In genomic region chr2:70655786-70656185, GRCh38 we compare ENCODE assay signal across 16 cellular contexts.
DNase-seq lines count a peak whose midpoint lies in the region; ATAC-seq and TF ChIP-seq lines count a peak whose summit lies in the region.
"Had no signal": no experiment of that assay in that cellular context is flagged by ENCODE, and none has a peak within 500 bp of the region (broad histone marks: within the 10 kb centered on the region; RNA-seq: fewer than 3 reads in every experiment).

No MANE protein-coding gene starts in this region.

- DNase-seq in activated CD4-positive, alpha-beta T cell treated with anti-CD3 and anti-CD28 coated beads for 36 hours = no peak
- DNase-seq in activated CD4-positive, alpha-beta T cell treated with anti-CD3 and anti-CD28 coated beads, Interleukin-2, amount 10 ng/mL, durations not matched to agents 7 days and 5 days = no peak
- DNase-seq in CD4-positive, alpha-beta T cell = no peak
- DNase-seq in esophagus muscularis mucosa (ENCODE audit: extremely low spot score) (peak; percentile 68), trophoblast cell (no peak), cerebellum (ENCODE audit: low spot score) (no peak), NCI-H146 (lab: John Stamatoyannopoulos, UW) (no peak)
- DNase-seq: 8988T, GDM1, NCI-H1092, NCI-H1930 had no signal

- H3K9me3 ChIP-seq in CD4-positive, alpha-beta T cell (ENCODE audit: control insufficient read depth, low read length) = no peaks in the 10 kb centered on the region
- H3K9me3 ChIP-seq in esophagus muscularis mucosa (peaks cover 0 to 9% (median 3%) of the 10 kb centered on the region in 4 donors), trophoblast cell (ENCODE audit: insufficient read depth, low read depth, low read length) (peaks cover 1% of the 10 kb centered on the region)
- H3K9me3 ChIP-seq: HAP-1 had no signal

- H3K4me2 ChIP-seq in trophoblast cell (ENCODE audit: low read length) = no peak overlapping the region
- H3K4me2 ChIP-seq: PC-9 had no signal

- H3K9ac ChIP-seq in trophoblast cell (ENCODE audit: low read length) = no peak overlapping the region
- H3K9ac ChIP-seq: BLaER1 treated with 17β-estradiol and CSF1 and Interleukin-3, amounts not matched to agents 10 nM and 100 nM had no signal

- no peak for TF ChIP-seq CTCF in CD4-positive, alpha-beta T cell (IDR thresholded peaks at IDR 0.05)
- TF ChIP-seq CTCF in esophagus muscularis mucosa (IDR thresholded peaks at IDR 0.05) = no peak

- H4K91ac ChIP-seq in trophoblast cell (ENCODE audit: low read depth, low read length) = no peak overlapping the region

- H4K8ac ChIP-seq in trophoblast cell (ENCODE audit: low read depth, low read length) = no peak overlapping the region

- H3K18ac ChIP-seq in trophoblast cell (ENCODE audit: low read length) = no peak overlapping the region

- no peak overlapping the region for H3K27ac ChIP-seq in CD4-positive, alpha-beta T cell (ENCODE audit: low read depth, low read length)
- H3K27ac ChIP-seq in esophagus muscularis mucosa (replicated peaks in 1 of 4) (no peak overlapping the region), trophoblast cell (ENCODE audit: low read depth, low read length) (no peak overlapping the region)
- H3K27ac ChIP-seq: BLaER1 treated with 17β-estradiol and CSF1 and Interleukin-3, amounts not matched to agents 10 nM and 100 nM; PC-9 had no signal

- no peaks in the 10 kb centered on the region for H3K79me1 ChIP-seq in trophoblast cell (ENCODE audit: low read length)

- H3K27ac Mint-ChIP-seq in activated CD4-positive, alpha-beta T cell treated with anti-CD3 and anti-CD28 coated beads for 36 hours = peak overlapping the region; percentile 48
- H3K27ac Mint-ChIP-seq in activated CD4-positive, alpha-beta T cell treated with anti-CD3 and anti-CD28 coated beads, Interleukin-2, amount 10 ng/mL, durations not matched to agents 7 days and 5 days = no peak overlapping the region
- H3K27ac Mint-ChIP-seq in CD4-positive, alpha-beta T cell = peak overlapping the region; percentile 82
- H3K27ac Mint-ChIP-seq in activated T-helper 17 cell treated with anti-CD3 and anti-CD28 coated beads, Interleukin-2, amount 50 U/mL, for 72 hours = no peak overlapping the region

- intact Hi-C loops in activated CD4-positive, alpha-beta T cell treated with anti-CD3 and anti-CD28 coated beads for 36 hours (cut with DNase I, micrococcal nuclease) = loop anchor here (1.0 to 10.0 kb wide), 8 partner anchors 112 to 292 kb away; partner anchors contain the start of gene ADD2 (in 2 of the 2)
- intact Hi-C loops in CD4-positive, alpha-beta T cell (cut with DNase I, micrococcal nuclease) = loop anchor here (1.0 to 5.0 kb wide), 6 partner anchors 112 to 292 kb away; partner anchors contain the start of gene ADD2 (in 1 of the 2)
- intact Hi-C loops in esophagus muscularis mucosa (cut with DNase I) = no loop called here

- no peak overlapping the region for H2BK120ac ChIP-seq in trophoblast cell (ENCODE audit: insufficient read depth, low read length, poor library complexity)

- H2AK5ac ChIP-seq in trophoblast cell (ENCODE audit: low read length) = no peak overlapping the region

- no peak for ATAC-seq in activated CD4-positive, alpha-beta T cell treated with anti-CD3 and anti-CD28 coated beads for 36 hours
- no peak for ATAC-seq in CD4-positive, alpha-beta T cell (ENCODE audit: poor library complexity)
- ATAC-seq in activated T-helper 17 cell treated with anti-CD3 and anti-CD28 coated beads, Interleukin-2, amount 50 U/mL, for 72 hours (replicated peaks) = no peak

- peaks cover 4% of the 10 kb centered on the region for H3K27me3 ChIP-seq in CD4-positive, alpha-beta T cell (ENCODE audit: control insufficient read depth, insufficient read depth, low read length)
- H3K27me3 ChIP-seq in esophagus muscularis mucosa (peaks cover 0 to 55% (median 3%) of the 10 kb centered on the region in 4 donors), trophoblast cell (ENCODE audit: insufficient read depth, low read length) (no peaks in the 10 kb centered on the region)
- H3K27me3 ChIP-seq: BLaER1 treated with 17β-estradiol and CSF1 and Interleukin-3, amounts not matched to agents 10 nM and 100 nM had no signal

- no peak overlapping the region for H3K4ac ChIP-seq in trophoblast cell (ENCODE audit: low read depth, low read length)

- no peaks in the 10 kb centered on the region for H3K27me3 Mint-ChIP-seq in activated CD4-positive, alpha-beta T cell treated with anti-CD3 and anti-CD28 coated beads for 36 hours
- H3K27me3 Mint-ChIP-seq in activated CD4-positive, alpha-beta T cell treated with anti-CD3 and anti-CD28 coated beads, Interleukin-2, amount 10 ng/mL, durations not matched to agents 7 days and 5 days = peaks cover 18% of the 10 kb centered on the region
- H3K27me3 Mint-ChIP-seq in CD4-positive, alpha-beta T cell = peaks cover 8% of the 10 kb centered on the region
- peaks cover 21% of the 10 kb centered on the region for H3K27me3 Mint-ChIP-seq in activated T-helper 17 cell treated with anti-CD3 and anti-CD28 coated beads, Interleukin-2, amount 50 U/mL, for 72 hours

- H3K36me3 ChIP-seq in esophagus muscularis mucosa (no peaks in the 10 kb centered on the region), trophoblast cell (ENCODE audit: control insufficient read depth in 1 of 2, insufficient read depth in 2 of 2, low read length in 2 of 2) (no peaks in the 10 kb centered on the region)
- H3K36me3 ChIP-seq: HAP-1 had no signal

- 83% methylated on average over 4 of the region's 4 CpGs for WGBS in esophagus muscularis mucosa
- WGBS in trophoblast cell (ENCODE audit: extremely low coverage, insufficient coverage, insufficient read length) = no CpG with 5 or more reads among the region's 4 CpGs

- CTCF ChIA-PET in activated CD4-positive, alpha-beta T cell treated with anti-CD3 and anti-CD28 coated beads for 36 hours (lab: Charles Lee) = interaction anchor here (0.6 to 2.1 kb wide), 15 partner anchors 8 to 713 kb away, joined by 3 to 12 read pairs (median 4); partner anchors contain the start of genes ATP6V1B1 and FIGLA
- CTCF ChIA-PET in activated CD4-positive, alpha-beta T cell treated with anti-CD3 and anti-CD28 coated beads, Interleukin-2, amount 10 ng/mL, durations not matched to agents 7 days and 5 days (lab: Charles Lee) = interaction anchor here (0.7 kb wide), 1 partner anchor 1022 kb away, joined by 3 read pairs; no protein-coding TSS in a partner anchor
- CTCF ChIA-PET in CD4-positive, alpha-beta T cell (lab: Charles Lee) = interaction anchor here (0.9 to 2.0 kb wide), 3 partner anchors 129 to 310 kb away, joined by 3 to 7 read pairs (median 5); no protein-coding TSS in a partner anchor

- H2BK12ac ChIP-seq in trophoblast cell (ENCODE audit: low read length) = no peak overlapping the region

- H3K4me3 Mint-ChIP-seq in activated CD4-positive, alpha-beta T cell treated with anti-CD3 and anti-CD28 coated beads for 36 hours = no peak overlapping the region
- no peak overlapping the region for H3K4me3 Mint-ChIP-seq in activated CD4-positive, alpha-beta T cell treated with anti-CD3 and anti-CD28 coated beads, Interleukin-2, amount 10 ng/mL, durations not matched to agents 7 days and 5 days
- H3K4me3 Mint-ChIP-seq in CD4-positive, alpha-beta T cell = peak overlapping the region; percentile 31
- peak overlapping the region; percentile 15 for H3K4me3 Mint-ChIP-seq in activated T-helper 17 cell treated with anti-CD3 and anti-CD28 coated beads, Interleukin-2, amount 50 U/mL, for 72 hours

- H3K23ac ChIP-seq in trophoblast cell (ENCODE audit: low read length) = no peak overlapping the region

- no peak overlapping the region for H3K4me3 ChIP-seq in esophagus muscularis mucosa
- no peak overlapping the region for H3K4me3 ChIP-seq in trophoblast cell (ENCODE audit: low read depth, low read length)
- H3K4me3 ChIP-seq: BLaER1 treated with 17β-estradiol and CSF1 and Interleukin-3, amounts not matched to agents 10 nM and 100 nM; HAP-1; K562; PC-9 had no signal

- H3K79me2 ChIP-seq in trophoblast cell (ENCODE audit: control insufficient read depth, insufficient read depth, low read length, poor library complexity) = no peaks in the 10 kb centered on the region

- no peak overlapping the region for H3K14ac ChIP-seq in trophoblast cell (ENCODE audit: low read length)

- peaks cover 32% of the 10 kb centered on the region for H3K4me1 Mint-ChIP-seq in activated CD4-positive, alpha-beta T cell treated with anti-CD3 and anti-CD28 coated beads for 36 hours
- peaks cover 34% of the 10 kb centered on the region for H3K4me1 Mint-ChIP-seq in activated CD4-positive, alpha-beta T cell treated with anti-CD3 and anti-CD28 coated beads, Interleukin-2, amount 10 ng/mL, durations not matched to agents 7 days and 5 days
- peaks cover 36% of the 10 kb centered on the region for H3K4me1 Mint-ChIP-seq in CD4-positive, alpha-beta T cell (ENCODE audit: low read depth)
- peaks cover 6% of the 10 kb centered on the region for H3K4me1 Mint-ChIP-seq in activated T-helper 17 cell treated with anti-CD3 and anti-CD28 coated beads, Interleukin-2, amount 50 U/mL, for 72 hours

- H3K4me1 ChIP-seq in esophagus muscularis mucosa (no peaks in the 10 kb centered on the region), trophoblast cell (ENCODE audit: control insufficient read depth in 1 of 2, insufficient read depth in 2 of 2, low read length in 2 of 2) (no peaks in the 10 kb centered on the region)

- TF ChIP-seq POLR2A in esophagus muscularis mucosa (IDR thresholded peaks at IDR 0.05; ENCODE audit: low read depth) = no peak

- H3K9me3 Mint-ChIP-seq in activated CD4-positive, alpha-beta T cell treated with anti-CD3 and anti-CD28 coated beads for 36 hours (ENCODE audit: low read depth) = peaks cover 3% of the 10 kb centered on the region
- no peaks in the 10 kb centered on the region for H3K9me3 Mint-ChIP-seq in activated CD4-positive, alpha-beta T cell treated with anti-CD3 and anti-CD28 coated beads, Interleukin-2, amount 10 ng/mL, durations not matched to agents 7 days and 5 days
- H3K9me3 Mint-ChIP-seq in CD4-positive, alpha-beta T cell = peaks cover 4% of the 10 kb centered on the region
- no peaks in the 10 kb centered on the region for H3K9me3 Mint-ChIP-seq in activated T-helper 17 cell treated with anti-CD3 and anti-CD28 coated beads, Interleukin-2, amount 50 U/mL, for 72 hours

- H2AFZ ChIP-seq in trophoblast cell (ENCODE audit: insufficient read depth, low read length, poor library complexity) = no peak overlapping the region
- H2AFZ ChIP-seq: PC-9 had no signal

- no peak for TF ChIP-seq EP300 in esophagus muscularis mucosa (IDR thresholded peaks at IDR 0.05)

- POLR2A ChIA-PET in activated CD4-positive, alpha-beta T cell treated with anti-CD3 and anti-CD28 coated beads for 36 hours (lab: Charles Lee) = no interaction called here
- POLR2A ChIA-PET in activated CD4-positive, alpha-beta T cell treated with anti-CD3 and anti-CD28 coated beads, Interleukin-2, amount 10 ng/mL, durations not matched to agents 7 days and 5 days (lab: Charles Lee) = no interaction called here
- POLR2A ChIA-PET in CD4-positive, alpha-beta T cell (lab: Charles Lee) = interaction anchor here (1.1 to 1.4 kb wide), 2 partner anchors 8 to 351 kb away, joined by 3 read pairs; no protein-coding TSS in a partner anchor

- no peak overlapping the region for H4K12ac ChIP-seq in trophoblast cell (ENCODE audit: low read depth, low read length)

- H2BK5ac ChIP-seq in trophoblast cell (ENCODE audit: low read depth, low read length, poor library complexity) = no peak overlapping the region

- H3K36me3 Mint-ChIP-seq in activated CD4-positive, alpha-beta T cell treated with anti-CD3 and anti-CD28 coated beads for 36 hours (ENCODE audit: low read depth) = no peaks in the 10 kb centered on the region
- no peaks in the 10 kb centered on the region for H3K36me3 Mint-ChIP-seq in activated CD4-positive, alpha-beta T cell treated with anti-CD3 and anti-CD28 coated beads, Interleukin-2, amount 10 ng/mL, durations not matched to agents 7 days and 5 days (ENCODE audit: low read depth)
- H3K36me3 Mint-ChIP-seq in CD4-positive, alpha-beta T cell (ENCODE audit: low read depth) = no peaks in the 10 kb centered on the region
- no peaks in the 10 kb centered on the region for H3K36me3 Mint-ChIP-seq in activated T-helper 17 cell treated with anti-CD3 and anti-CD28 coated beads, Interleukin-2, amount 50 U/mL, for 72 hours (ENCODE audit: low read depth)

Comparison
In these comparisons a context has a peak if more than half of its experiments do, and no peak if none do; other contexts are left out.
1. H3K27ac Mint-ChIP-seq: peak in activated CD4-positive, alpha-beta T cell treated with anti-CD3 and anti-CD28 coated beads for 36 hours (single experiment) and CD4-positive, alpha-beta T cell (single experiment); none in activated CD4-positive, alpha-beta T cell treated with anti-CD3 and anti-CD28 coated beads, Interleukin-2, amount 10 ng/mL, durations not matched to agents 7 days and 5 days (single experiment) and activated T-helper 17 cell treated with anti-CD3 and anti-CD28 coated beads, Interleukin-2, amount 50 U/mL, for 72 hours (single experiment).
2. H3K4me3 Mint-ChIP-seq: peak in CD4-positive, alpha-beta T cell (single experiment) and activated T-helper 17 cell treated with anti-CD3 and anti-CD28 coated beads, Interleukin-2, amount 50 U/mL, for 72 hours (single experiment); none in activated CD4-positive, alpha-beta T cell treated with anti-CD3 and anti-CD28 coated beads for 36 hours (single experiment) and activated CD4-positive, alpha-beta T cell treated with anti-CD3 and anti-CD28 coated beads, Interleukin-2, amount 10 ng/mL, durations not matched to agents 7 days and 5 days (single experiment).